12 cellular contexts compared by ENCODE assay signal in the genomic region with DNA sequence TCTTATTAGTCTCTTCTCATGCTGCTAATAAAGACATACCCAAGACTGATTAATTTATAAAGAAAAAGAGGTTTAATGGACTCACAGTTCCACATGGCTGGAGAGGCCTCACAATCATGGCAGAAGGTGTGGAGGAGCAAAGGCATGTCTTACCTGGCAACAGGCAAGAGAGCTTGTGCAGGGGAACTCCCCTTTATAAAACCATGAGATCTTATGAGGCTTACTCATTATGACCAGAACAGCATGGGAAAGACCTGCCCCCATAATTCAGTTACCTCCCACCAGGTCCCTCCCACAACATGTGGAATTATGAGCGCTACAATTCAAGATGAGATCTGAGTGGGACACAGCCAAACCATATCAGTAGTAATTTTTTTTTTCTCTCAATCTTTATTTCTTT. TPM values are rescaled to one million over a fixed set of nuclear protein-coding genes. Genes with fewer than 3 reads are reported as not detected.
"Had no signal": no experiment of that assay in that cellular context is flagged by ENCODE, and none has a peak within 500 bp of the region (broad histone marks: within the 10 kb centered on the region; RNA-seq: fewer than 3 reads in every experiment).

No MANE protein-coding gene starts in this region.

RNA-seq across cellular contexts. Expression of gene SYT14, which starts 33.2 kb away (rescaled TPM):
- total RNA-seq: activated naive CD4-positive, alpha-beta T cell treated with anti-CD3 and anti-CD28 coated beads for 36 hours; activated naive CD4-positive, alpha-beta T cell treated with anti-CD3 and anti-CD28 coated beads, Interleukin-2, amount 50 U/mL, for 72 hours; activated naive CD8-positive, alpha-beta T cell treated with anti-CD3 and anti-CD28 coated beads for 36 hours; activated naive CD8-positive, alpha-beta T cell treated with anti-CD3 and anti-CD28 coated beads, Interleukin-2, amount 10 ng/mL, durations not matched to agents 7 days and 5 days; activated T-cell treated with anti-CD3 and anti-CD28 coated beads, Interleukin-2, amount 50 U/mL, for 4 hours; activated T-cell treated with anti-CD3 and anti-CD28 coated beads, Interleukin-2, amount 50 U/mL, for 72 hours; activated T-helper 1 cell treated with anti-CD3 and anti-CD28 coated beads, Interleukin-12 subunit alpha, Interleukin-12 subunit beta, Interleukin-2, Interleukin-4 antibody, amounts not matched to agents 30 ng/mL and 10 ng/mL and 1 ng/mL, durations not matched to agents 14 hours and 24 hours and 36 hours; activated T-helper 17 cell treated with anti-CD3 and anti-CD28 coated beads, Interleukin-2, amount 50 U/mL, for 72 hours; activated T-helper 2 cell treated with anti-CD3 and anti-CD28 coated beads, Interferon-gamma antibody, Interleukin-2, Interleukin-4, amounts not matched to agents 10 μg/mL and 5 μg/mL and 100 μg/mL, durations not matched to agents 14 hours and 24 hours and 36 hours; aorta; ascending aorta; bronchial epithelial cell had no signal
